20 cellular contexts compared by ENCODE assay signal in genomic region chr10:123408660-123409059, GRCh38.
A peak's percentile ranks its signal among the peaks of the same experiment; 100 is the strongest.
DNase-seq lines count a peak whose midpoint lies in the region; ATAC-seq and TF ChIP-seq lines count a peak whose summit lies in the region.
"Had no signal": no experiment of that assay in that cellular context is flagged by ENCODE, and none has a peak within 500 bp of the region (broad histone marks: within the 10 kb centered on the region; RNA-seq: fewer than 3 reads in every experiment).

No MANE protein-coding gene starts in this region.

- POLR2A ChIA-PET in RWPE1 (lab: Yijun Ruan, JAX; ENCODE audit: low non-redundant PET): no interaction called here

- no peaks in the 10 kb centered on the region for H3K27me3 ChIP-seq in BE2C

- CTCF ChIA-PET in RWPE1 (lab: Yijun Ruan, JAX): interaction anchor here (0.5 kb wide), 1 partner anchor 188 kb away, joined by 3 read pairs; no protein-coding TSS in a partner anchor

- DNase-seq in ELR (ENCODE audit: low read depth) (peak; percentile 12), HS-5 (ENCODE audit: low read depth) (peak; percentile 64), RWPE1 (ENCODE audit: low spot score) (peak; percentile 36), BE2C (no peak), GM19238 (ENCODE audit: insufficient read length, low spot score) (no peak)
- DNase-seq: ACHN; Calu3; CD4-positive, alpha-beta memory T cell; DMS79 treated with DMSO at 0.1 percent for 48 hours; H7; HFFc6; Kasumi-1; KBM-7 had no signal

- no peak for TF ChIP-seq CTCF in RWPE1 (conservative IDR thresholded peaks at IDR 0.05; ENCODE audit: low read depth)
- no peak for TF ChIP-seq CTCF in BE2C (IDR thresholded peaks at IDR 0.05; ENCODE audit: low read depth, low read length)

- no peaks in the 10 kb centered on the region for H3K9me3 ChIP-seq in BE2C

- ATAC-seq in GM18520 (IDR thresholded peaks at IDR 0.05; ENCODE audit: unreplicated experiment) (no peak), GM19351 (IDR thresholded peaks at IDR 0.05; ENCODE audit: unreplicated experiment) (no peak)
- ATAC-seq: GM23338, HCT116, HepG2 had no signal

- H3K27ac ChIP-seq in RWPE1: no peak overlapping the region
- H3K27ac ChIP-seq: C4-2B, HL-60 had no signal

- H3K36me3 ChIP-seq in BE2C: no peaks in the 10 kb centered on the region

- no peak overlapping the region for H3K4me3 ChIP-seq in BE2C (ENCODE audit: low read depth, low read length)
- H3K4me3 ChIP-seq: GM23338 had no signal

- H3K4me1 ChIP-seq in BE2C: no peaks in the 10 kb centered on the region

Comparison
In these comparisons a context has a peak if more than half of its experiments do, and no peak if none do; other contexts are left out.
1. DNase-seq: peak in ELR (single experiment), HS-5 (single experiment) and RWPE1 (single experiment); none in BE2C (single experiment) and GM19238 (single experiment).